1 cellular context compared by ENCODE assay signal in the genomic region with DNA sequence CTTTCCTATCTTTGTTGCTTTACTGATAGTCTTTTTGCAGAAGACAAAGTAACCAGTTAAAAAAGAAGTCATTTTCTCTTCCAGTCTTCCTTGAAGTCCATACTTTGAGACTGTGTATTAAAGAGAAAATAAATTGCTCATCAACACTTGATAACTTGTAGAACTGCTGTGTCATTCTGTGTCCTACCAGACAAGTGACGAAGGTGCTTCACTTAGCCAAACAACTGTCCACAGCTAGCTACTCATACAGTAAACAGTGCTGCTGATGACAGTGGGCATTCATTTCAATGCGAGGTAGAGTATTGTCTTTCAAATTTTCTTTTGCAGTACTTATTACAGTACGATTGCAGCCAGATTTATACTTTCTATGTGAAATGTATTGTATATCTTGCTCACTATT.
TF ChIP-seq lines count a peak whose summit lies in the region.

No MANE protein-coding gene starts in this region.

TF ChIP-seq in K562, 482 proteins besides CTCF, POLR2A, EP300 and RAD21 (continued from another document):
- TF ChIP-seq, protein P1, sequence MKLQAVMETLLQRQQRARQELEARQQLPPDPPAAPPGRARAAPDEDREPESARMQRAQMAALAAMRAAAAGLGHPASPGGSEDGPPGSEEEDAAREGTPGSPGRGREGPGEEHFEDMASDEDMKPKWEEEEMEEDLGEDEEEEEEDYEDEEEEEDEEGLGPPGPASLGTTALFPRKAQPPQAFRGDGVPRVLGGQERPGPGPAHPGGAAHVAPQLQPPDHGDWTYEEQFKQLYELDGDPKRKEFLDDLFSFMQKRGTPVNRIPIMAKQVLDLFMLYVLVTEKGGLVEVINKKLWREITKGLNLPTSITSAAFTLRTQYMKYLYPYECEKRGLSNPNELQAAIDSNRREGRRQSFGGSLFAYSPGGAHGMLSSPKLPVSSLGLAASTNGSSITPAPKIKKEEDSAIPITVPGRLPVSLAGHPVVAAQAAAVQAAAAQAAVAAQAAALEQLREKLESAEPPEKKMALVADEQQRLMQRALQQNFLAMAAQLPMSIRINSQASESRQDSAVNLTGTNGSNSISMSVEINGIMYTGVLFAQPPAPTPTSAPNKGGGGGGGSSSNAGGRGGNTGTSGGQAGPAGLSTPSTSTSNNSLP (IDR thresholded peaks at IDR 0.05; ENCODE audit: borderline replicate concordance, low read depth, low read length) = no peak
- TF ChIP-seq, protein P2, sequence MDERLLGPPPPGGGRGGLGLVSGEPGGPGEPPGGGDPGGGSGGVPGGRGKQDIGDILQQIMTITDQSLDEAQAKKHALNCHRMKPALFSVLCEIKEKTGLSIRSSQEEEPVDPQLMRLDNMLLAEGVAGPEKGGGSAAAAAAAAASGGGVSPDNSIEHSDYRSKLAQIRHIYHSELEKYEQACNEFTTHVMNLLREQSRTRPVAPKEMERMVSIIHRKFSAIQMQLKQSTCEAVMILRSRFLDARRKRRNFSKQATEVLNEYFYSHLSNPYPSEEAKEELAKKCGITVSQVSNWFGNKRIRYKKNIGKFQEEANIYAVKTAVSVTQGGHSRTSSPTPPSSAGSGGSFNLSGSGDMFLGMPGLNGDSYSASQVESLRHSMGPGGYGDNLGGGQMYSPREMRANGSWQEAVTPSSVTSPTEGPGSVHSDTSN (CRISPR knock-in tag; IDR thresholded peaks at IDR 0.05; ENCODE audit: low read depth) = no peak
- TF ChIP-seq, protein P2 (tag; conservative IDR thresholded peaks at IDR 0.05; ENCODE audit: low read depth) = peak; percentile 69
- TF ChIP-seq CHD2 (IDR thresholded peaks at IDR 0.05; ENCODE audit: low read depth, low read length) (no peak), SMAD4 (CRISPR knock-in tag; conservative IDR thresholded peaks at IDR 0.05) (0 out of 2 replicates have a peak, but pooled peaks have one; percentile 29), CBX1 (IDR thresholded peaks at IDR 0.05; ENCODE audit: low read depth) (no peak), MAFG (tag; conservative IDR thresholded peaks at IDR 0.05) (peak; percentile 92), MTF1 (CRISPR knock-in tag; IDR thresholded peaks at IDR 0.05; ENCODE audit: borderline replicate concordance) (no peak), IRF2 (CRISPR knock-in tag; IDR thresholded peaks at IDR 0.05) (no peak), ZBTB1 (CRISPR knock-in tag; IDR thresholded peaks at IDR 0.05; ENCODE audit: borderline replicate concordance, low read depth) (no peak), SMC3 (conservative IDR thresholded peaks at IDR 0.05; ENCODE audit: insufficient read depth, low read depth, low read length) (no peak), BACH1 (tag; IDR thresholded peaks at IDR 0.05) (peak; percentile 82), ZKSCAN1 (IDR thresholded peaks at IDR 0.05; ENCODE audit: low read depth, low read length) (no peak)
- TF ChIP-seq, protein P3, sequence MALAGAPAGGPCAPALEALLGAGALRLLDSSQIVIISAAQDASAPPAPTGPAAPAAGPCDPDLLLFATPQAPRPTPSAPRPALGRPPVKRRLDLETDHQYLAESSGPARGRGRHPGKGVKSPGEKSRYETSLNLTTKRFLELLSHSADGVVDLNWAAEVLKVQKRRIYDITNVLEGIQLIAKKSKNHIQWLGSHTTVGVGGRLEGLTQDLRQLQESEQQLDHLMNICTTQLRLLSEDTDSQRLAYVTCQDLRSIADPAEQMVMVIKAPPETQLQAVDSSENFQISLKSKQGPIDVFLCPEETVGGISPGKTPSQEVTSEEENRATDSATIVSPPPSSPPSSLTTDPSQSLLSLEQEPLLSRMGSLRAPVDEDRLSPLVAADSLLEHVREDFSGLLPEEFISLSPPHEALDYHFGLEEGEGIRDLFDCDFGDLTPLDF (CRISPR knock-in tag; IDR thresholded peaks at IDR 0.05) = no peak
- TF ChIP-seq, protein P4, sequence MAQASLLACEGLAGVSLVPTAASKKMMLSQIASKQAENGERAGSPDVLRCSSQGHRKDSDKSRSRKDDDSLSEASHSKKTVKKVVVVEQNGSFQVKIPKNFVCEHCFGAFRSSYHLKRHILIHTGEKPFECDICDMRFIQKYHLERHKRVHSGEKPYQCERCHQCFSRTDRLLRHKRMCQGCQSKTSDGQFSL (CRISPR knock-in tag; IDR thresholded peaks at IDR 0.05) = no peak
- TF ChIP-seq, protein P4 (tag; IDR thresholded peaks at IDR 0.05) = no peak
- TF ChIP-seq, protein P5, sequence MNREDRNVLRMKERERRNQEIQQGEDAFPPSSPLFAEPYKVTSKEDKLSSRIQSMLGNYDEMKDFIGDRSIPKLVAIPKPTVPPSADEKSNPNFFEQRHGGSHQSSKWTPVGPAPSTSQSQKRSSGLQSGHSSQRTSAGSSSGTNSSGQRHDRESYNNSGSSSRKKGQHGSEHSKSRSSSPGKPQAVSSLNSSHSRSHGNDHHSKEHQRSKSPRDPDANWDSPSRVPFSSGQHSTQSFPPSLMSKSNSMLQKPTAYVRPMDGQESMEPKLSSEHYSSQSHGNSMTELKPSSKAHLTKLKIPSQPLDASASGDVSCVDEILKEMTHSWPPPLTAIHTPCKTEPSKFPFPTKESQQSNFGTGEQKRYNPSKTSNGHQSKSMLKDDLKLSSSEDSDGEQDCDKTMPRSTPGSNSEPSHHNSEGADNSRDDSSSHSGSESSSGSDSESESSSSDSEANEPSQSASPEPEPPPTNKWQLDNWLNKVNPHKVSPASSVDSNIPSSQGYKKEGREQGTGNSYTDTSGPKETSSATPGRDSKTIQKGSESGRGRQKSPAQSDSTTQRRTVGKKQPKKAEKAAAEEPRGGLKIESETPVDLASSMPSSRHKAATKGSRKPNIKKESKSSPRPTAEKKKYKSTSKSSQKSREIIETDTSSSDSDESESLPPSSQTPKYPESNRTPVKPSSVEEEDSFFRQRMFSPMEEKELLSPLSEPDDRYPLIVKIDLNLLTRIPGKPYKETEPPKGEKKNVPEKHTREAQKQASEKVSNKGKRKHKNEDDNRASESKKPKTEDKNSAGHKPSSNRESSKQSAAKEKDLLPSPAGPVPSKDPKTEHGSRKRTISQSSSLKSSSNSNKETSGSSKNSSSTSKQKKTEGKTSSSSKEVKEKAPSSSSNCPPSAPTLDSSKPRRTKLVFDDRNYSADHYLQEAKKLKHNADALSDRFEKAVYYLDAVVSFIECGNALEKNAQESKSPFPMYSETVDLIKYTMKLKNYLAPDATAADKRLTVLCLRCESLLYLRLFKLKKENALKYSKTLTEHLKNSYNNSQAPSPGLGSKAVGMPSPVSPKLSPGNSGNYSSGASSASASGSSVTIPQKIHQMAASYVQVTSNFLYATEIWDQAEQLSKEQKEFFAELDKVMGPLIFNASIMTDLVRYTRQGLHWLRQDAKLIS (CRISPR knock-in tag; IDR thresholded peaks at IDR 0.05) = no peak
